9 cellular contexts compared by ENCODE assay signal in the genomic region with DNA sequence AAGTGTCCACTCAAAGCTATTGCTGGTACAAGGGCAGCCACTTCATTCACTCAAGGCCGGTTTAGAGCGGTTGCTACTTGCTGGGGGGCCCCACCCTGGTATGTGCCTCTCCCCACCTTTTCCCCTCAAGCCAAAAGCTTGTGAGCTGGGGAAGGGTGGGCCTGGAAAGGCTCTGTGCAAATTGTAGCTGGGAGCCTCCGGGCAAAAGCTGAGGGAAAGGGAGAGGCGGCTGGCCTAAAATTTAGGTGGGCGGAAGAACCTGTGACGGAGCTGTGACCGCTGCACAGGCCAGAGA. TPM values are rescaled to one million over a fixed set of nuclear protein-coding genes. Genes with fewer than 3 reads are reported as not detected.
A peak's percentile ranks its signal among the peaks of the same experiment; 100 is the strongest.
DNase-seq lines count a peak whose midpoint lies in the region; ATAC-seq, FAIRE-seq and TF ChIP-seq lines count a peak whose summit lies in the region.
"Had no signal": no experiment of that assay in that cellular context is flagged by ENCODE, and none has a peak within 500 bp of the region (broad histone marks: within the 10 kb centered on the region; RNA-seq: fewer than 3 reads in every experiment).

No MANE protein-coding gene starts in this region.

- H3K27me3 Mint-ChIP-seq in nephron (ENCODE audit: low read depth), result peaks cover 8% of the 10 kb centered on the region

- FAIRE-seq in D721Med (lab: Jason Lieb, UNC), result no peak
- FAIRE-seq: endometrium had no signal

- peak overlapping the region; percentile 68 to 93 (median 76) for H3K4me3 Mint-ChIP-seq in nephron

- H3K4me1 Mint-ChIP-seq in nephron, result peaks cover 5% of the 10 kb centered on the region

- ATAC-seq in HG03175 (IDR thresholded peaks at IDR 0.05; ENCODE audit: unreplicated experiment) (no peak), HG03571 (IDR thresholded peaks at IDR 0.05; ENCODE audit: unreplicated experiment) (no peak)

- no peak overlapping the region for H2AFZ ChIP-seq in KMS-11 (ENCODE audit: low read depth)

- TF ChIP-seq POLR2A in erythroblast (IDR thresholded peaks at IDR 0.05; ENCODE audit: low read length), result no peak

- no peaks in the 10 kb centered on the region for H3K79me2 ChIP-seq in KMS-11 (ENCODE audit: insufficient read depth, low read depth)

- H3K36me3 Mint-ChIP-seq in nephron (ENCODE audit: low read depth), result peaks cover 52% of the 10 kb centered on the region

- no peaks in the 10 kb centered on the region for H3K9me3 ChIP-seq in colonic mucosa

- H3K9ac ChIP-seq in KMS-11 (no peak overlapping the region; the same call in 1 of the 2 replicates), colonic mucosa (ENCODE audit: low read depth in 2 of 2, low read length in 2 of 2) (peak overlapping the region; percentile 73 to 76)

- no peak for TF ChIP-seq CTCF in C4-2B (conservative IDR thresholded peaks at IDR 0.05)
- no peak for TF ChIP-seq CTCF in KMS-11 (conservative IDR thresholded peaks at IDR 0.05; ENCODE audit: low read depth, low read length)
- no peak for TF ChIP-seq CTCF in colonic mucosa (IDR thresholded peaks at IDR 0.05)
- no peak for TF ChIP-seq CTCF in nephron (IDR thresholded peaks at IDR 0.05; ENCODE audit: unreplicated experiment in 3 of 3)
- TF ChIP-seq CTCF in D721Med (IDR thresholded peaks at IDR 0.05; ENCODE audit: insufficient read depth, missing control alignments), result no peak

- intact Hi-C loops in colonic mucosa (cut with DNase I), result no loop called here

- H4K20me1 ChIP-seq in KMS-11 (ENCODE audit: insufficient read depth), result no peaks in the 10 kb centered on the region

- H3K27ac ChIP-seq in C4-2B (peak overlapping the region; percentile 70), KMS-11 (no peak overlapping the region), colonic mucosa (peak overlapping the region; percentile 90)

- H3K36me3 ChIP-seq in KMS-11 (ENCODE audit: insufficient read depth), result 0 out of 2 replicates have a peak, but pooled peaks cover under 1% of the 10 kb centered on the region
- H3K36me3 ChIP-seq in colonic mucosa, result peaks cover 9% of the 10 kb centered on the region

- H3K27ac Mint-ChIP-seq in nephron, result peak overlapping the region in 1 of 3 experiments; percentile 77

- H3K27me3 ChIP-seq in KMS-11 (ENCODE audit: insufficient read depth, low read depth) (no peaks in the 10 kb centered on the region), colonic mucosa (no peaks in the 10 kb centered on the region)

- H3K4me1 ChIP-seq in KMS-11 (ENCODE audit: low read depth, poor library complexity, severe bottlenecking), result peaks cover 15% of the 10 kb centered on the region
- H3K4me1 ChIP-seq in colonic mucosa, result peaks cover 4% of the 10 kb centered on the region

- no peak overlapping the region for H3K4me3 ChIP-seq in KMS-11 (IDR thresholded peaks at IDR 0.05; ENCODE audit: insufficient read depth, low read depth, low read length)
- H3K4me3 ChIP-seq in colonic mucosa, result peak overlapping the region; percentile 94

- H3K9me3 Mint-ChIP-seq in nephron, result no peaks in the 10 kb centered on the region

- DNase-seq in colonic mucosa, result peak; percentile 48
- no peak for DNase-seq in erythroblast (lab: John Stamatoyannopoulos, UW)
- DNase-seq in D721Med (ENCODE audit: insufficient read length, low spot score), result no peak

- peak overlapping the region; percentile 59 for H3K4me2 ChIP-seq in KMS-11

RNA-seq across cellular contexts. Expression of a gene that starts 0.3 kb away (rescaled TPM):
- total RNA-seq in colonic mucosa, result 10 to 100 TPM in 1 of 2 donors, 1 to 10 TPM in 1; 7.4 to 22.8 TPM

RNA-seq across cellular contexts. Expression of a gene that starts 17.6 kb away (rescaled TPM):
- total RNA-seq in colonic mucosa, result 1 to 10 TPM; 5.3 to 8.7 TPM
